Comparison of ENCODE assay signal across 9 cellular contexts in the genomic region with DNA sequence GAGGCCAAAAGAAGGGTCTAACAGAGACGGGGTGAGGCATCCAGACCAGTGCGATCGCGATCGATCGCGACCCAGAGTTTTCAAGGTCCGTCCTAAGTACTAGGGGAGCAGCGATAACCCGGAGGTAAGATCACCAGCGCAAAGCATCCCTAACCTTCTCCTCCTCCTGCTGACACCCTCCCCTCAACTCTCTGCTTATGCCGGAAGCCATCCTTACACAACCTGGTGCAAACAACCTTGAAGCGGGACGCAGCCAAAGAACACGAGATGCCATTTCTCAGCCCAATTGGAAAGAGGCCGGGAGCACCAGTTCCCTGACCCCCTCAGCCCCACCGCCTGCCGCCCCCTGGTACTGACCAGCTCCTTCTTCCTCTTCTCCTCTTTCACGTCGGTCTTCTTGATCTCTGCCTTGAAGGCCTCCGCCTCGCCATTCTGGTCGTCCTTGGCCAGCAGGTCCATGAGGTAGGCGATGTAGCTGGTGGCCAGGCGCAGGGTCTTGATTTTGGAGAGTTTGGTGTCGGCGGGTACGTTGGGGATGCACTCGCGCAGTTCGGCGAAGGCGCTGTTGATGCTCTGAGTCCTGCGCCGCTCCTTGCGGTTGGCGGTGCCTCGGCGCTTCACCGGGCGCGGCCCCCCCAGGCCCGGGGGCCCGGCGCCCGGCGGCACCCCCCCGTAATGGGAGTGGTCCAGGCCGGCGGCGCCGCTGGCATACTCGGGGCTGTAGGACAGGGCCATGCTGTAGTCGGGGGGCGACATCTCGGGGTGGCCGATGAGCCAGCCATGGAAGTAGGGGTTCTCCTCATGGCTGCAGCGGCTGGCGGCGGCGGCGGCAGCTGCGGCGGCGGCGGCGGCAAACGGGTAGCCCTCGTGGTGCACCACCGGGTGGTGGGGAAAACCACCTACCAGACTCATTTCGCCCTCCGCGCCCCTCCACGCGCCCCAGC. TPM values are rescaled to one million over a fixed set of nuclear protein-coding genes. Genes with fewer than 3 reads are reported as not detected.
A peak's percentile ranks its signal among the peaks of the same experiment; 100 is the strongest.
DNase-seq lines count a peak whose midpoint lies in the region; ATAC-seq and TF ChIP-seq lines count a peak whose summit lies in the region.
"Had no signal": no experiment of that assay in that cellular context is flagged by ENCODE, and none has a peak within 500 bp of the region (broad histone marks: within the 10 kb centered on the region; RNA-seq: fewer than 3 reads in every experiment).

No MANE protein-coding gene starts in this region.

- H3K4me3 Mint-ChIP-seq in mesothelial cell of epicardium, result peak overlapping the region; percentile 95

- H3K27me3 ChIP-seq in upper lobe of right lung, result peaks cover 96% of the 10 kb centered on the region

- no peak overlapping the region for H3K27ac ChIP-seq in upper lobe of right lung
- H3K27ac ChIP-seq: epithelial cell of prostate had no signal

- H3K36me3 Mint-ChIP-seq in mesothelial cell of epicardium, result peaks cover 12% of the 10 kb centered on the region

- no peak for ATAC-seq in HG03039 (IDR thresholded peaks at IDR 0.05; ENCODE audit: unreplicated experiment)
- ATAC-seq in upper lobe of right lung, result no peak

- H3K4me1 ChIP-seq in upper lobe of right lung, result peaks cover 7% of the 10 kb centered on the region

- peak overlapping the region; percentile 97 for H3K27ac Mint-ChIP-seq in mesothelial cell of epicardium

- peaks cover 78% of the 10 kb centered on the region for H3K27me3 Mint-ChIP-seq in mesothelial cell of epicardium (ENCODE audit: low read depth)

- in situ Hi-C loops in astrocyte of the cerebellum (cut with HindIII; ENCODE audit: low sequenced_read_pairs), result no loop called here

- no peaks in the 10 kb centered on the region for H3K36me3 ChIP-seq in upper lobe of right lung

- CTCF ChIA-PET in AG04449 (lab: Yijun Ruan, JAX), result interaction anchor here (1.0 to 2.4 kb wide), 3 partner anchors 15 to 461 kb away, joined by 3 to 8 read pairs (median 4); no protein-coding TSS in a partner anchor

- H3K4me1 Mint-ChIP-seq in mesothelial cell of epicardium, result peaks cover 47% of the 10 kb centered on the region

- H3K9me3 ChIP-seq in upper lobe of right lung, result no peaks in the 10 kb centered on the region

- intact Hi-C loops in upper lobe of right lung (cut with DNase I), result no loop called here

- peak overlapping the region; percentile 65 for H3K4me3 ChIP-seq in AG04449 (ENCODE audit: low read depth, low read length)
- peak overlapping the region; percentile 38 for H3K4me3 ChIP-seq in HFF-Myc (replicated peaks; ENCODE audit: low read depth, low read length)
- peak overlapping the region; percentile 7 for H3K4me3 ChIP-seq in astrocyte of the cerebellum (ENCODE audit: low read depth, low read length)
- H3K4me3 ChIP-seq in upper lobe of right lung, result no peak overlapping the region

- POLR2A ChIA-PET in AG04449 (lab: Yijun Ruan, JAX), result interaction anchor here (1.2 to 1.7 kb wide), 2 partner anchors 10 to 103 kb away, joined by 3 to 6 read pairs; no protein-coding TSS in a partner anchor

- DNase-seq in AG04449 (ENCODE audit: low read depth, low spot score) (no peak), HFF-Myc (ENCODE audit: extremely low read depth, low read depth) (no peak), astrocyte of the cerebellum (ENCODE audit: low read depth) (no peak), mesothelial cell of epicardium (ENCODE audit: low spot score in 2 of 2, unreplicated experiment in 2 of 2) (peak in 1 of 2 experiments; percentile 54), NCI-H345 treated with DMSO at 0.1 percent for 48 hours (lab: John Stamatoyannopoulos, UW; ENCODE audit: unreplicated experiment) (no peak), upper lobe of right lung (no peak)
- DNase-seq in effector CD4-positive, alpha-beta T cell, result no peak

- H3K9me3 Mint-ChIP-seq in mesothelial cell of epicardium, result no peaks in the 10 kb centered on the region

- TF ChIP-seq CTCF in AG04449 (IDR thresholded peaks at IDR 0.05; ENCODE audit: insufficient read depth, low read length, missing control alignments) (no peak), HFF-Myc (IDR thresholded peaks at IDR 0.05; ENCODE audit: low read depth, low read length, missing control alignments) (no peak), astrocyte of the cerebellum (IDR thresholded peaks at IDR 0.05; ENCODE audit: low read depth, low read length, missing control alignments) (no peak), mesothelial cell of epicardium (IDR thresholded peaks at IDR 0.05; ENCODE audit: unreplicated experiment) (no peak), upper lobe of right lung (IDR thresholded peaks at IDR 0.05) (no peak)

RNA-seq across cellular contexts. Expression of gene HAND2, which starts 1.4 kb away (rescaled TPM):
- 32.8 to 34.3 TPM (median 33.3 TPM) in 3 replicates for total RNA-seq in mesothelial cell of epicardium
- total RNA-seq in upper lobe of right lung, result not detected

Comparison
In these comparisons a context has a peak if more than half of its experiments do, and no peak if none do; other contexts are left out.
1. RNA of gene HAND2, which starts 1.4 kb away (total RNA-seq): 32.8 to 34.3 TPM in mesothelial cell of epicardium; not detected in upper lobe of right lung (single experiment); every median in the first group is over 10 times any median in the second.